15 cellular contexts compared by ENCODE assay signal in the genomic region with DNA sequence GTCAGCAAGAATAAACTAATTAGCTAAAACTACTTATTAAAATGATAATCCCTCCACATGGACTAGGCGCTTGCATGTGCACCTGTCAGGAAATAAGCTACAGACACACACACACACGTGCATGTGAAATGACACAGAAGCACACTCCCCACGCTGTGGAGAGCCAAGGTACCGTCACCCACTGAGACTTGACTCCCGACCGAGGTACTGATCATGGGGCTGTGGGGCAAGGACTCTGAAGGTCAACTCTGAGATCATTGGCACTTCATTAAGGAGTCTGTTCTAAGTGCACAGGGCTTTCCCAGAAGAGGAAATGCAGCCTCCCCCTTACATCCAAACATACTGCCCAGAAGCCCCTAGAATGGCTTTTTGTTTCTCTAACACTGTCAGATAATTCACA.
DNase-seq lines count a peak whose midpoint lies in the region; ATAC-seq and TF ChIP-seq lines count a peak whose summit lies in the region.
"Had no signal": no experiment of that assay in that cellular context is flagged by ENCODE, and none has a peak within 500 bp of the region (broad histone marks: within the 10 kb centered on the region; RNA-seq: fewer than 3 reads in every experiment).

No MANE protein-coding gene starts in this region.

- H3K27ac ChIP-seq in right atrium auricular region (no peak overlapping the region), left ventricle myocardium inferior (replicated peaks) (peak overlapping the region; percentile 30)

- ATAC-seq in Right ventricle myocardium superior (ENCODE audit: poor library complexity) (peak; percentile 11), sciatic nerve (peak; percentile 92), HG03108 (IDR thresholded peaks at IDR 0.05; ENCODE audit: unreplicated experiment) (no peak)
- ATAC-seq: GM23338, HCT116 had no signal

- intact Hi-C loops in Right ventricle myocardium superior (cut with DNase I): loop anchor here (10.0 kb wide), 1 partner anchor 302 kb away; no protein-coding TSS in a partner anchor
- intact Hi-C loops in left ventricle myocardium inferior (cut with micrococcal nuclease): no loop called here
- intact Hi-C loops in cardiac septum (cut with DNase I): loop anchor here (5.0 kb wide), 1 partner anchor 305 kb away; no protein-coding TSS in a partner anchor
- intact Hi-C loops in sciatic nerve (cut with DNase I): no loop called here

- H3K4me1 ChIP-seq in right atrium auricular region (no peaks in the 10 kb centered on the region), left ventricle myocardium inferior (peaks cover 82% of the 10 kb centered on the region)

- H3K36me3 ChIP-seq in right atrium auricular region (no peaks in the 10 kb centered on the region), left ventricle myocardium inferior (no peaks in the 10 kb centered on the region)

- H3K27me3 ChIP-seq in right atrium auricular region (no peaks in the 10 kb centered on the region), left ventricle myocardium inferior (ENCODE audit: low read depth) (peaks cover 8% of the 10 kb centered on the region)

- TF ChIP-seq CTCF in right atrium auricular region (IDR thresholded peaks at IDR 0.05) (no peak), left ventricle myocardium inferior (IDR thresholded peaks at IDR 0.05; ENCODE audit: borderline replicate concordance) (no peak)

- H3K9me3 ChIP-seq in right atrium auricular region (no peaks in the 10 kb centered on the region), left ventricle myocardium inferior (replicated peaks) (no peaks in the 10 kb centered on the region)

- H3K4me3 ChIP-seq in right atrium auricular region: no peak overlapping the region
- no peak overlapping the region for H3K4me3 ChIP-seq in left ventricle myocardium inferior
- H3K4me3 ChIP-seq: GM23338 had no signal

- no peak for DNase-seq in Right ventricle myocardium superior
- no peak for DNase-seq in right atrium auricular region (ENCODE audit: low spot score)
- no peak for DNase-seq in left ventricle myocardium inferior
- DNase-seq in cardiac septum (ENCODE audit: low spot score): no peak
- no peak for DNase-seq in sciatic nerve (ENCODE audit: low spot score)
- DNase-seq: Calu3; CD4-positive, alpha-beta memory T cell; COR-L47; DMS53; DMS79 treated with DMSO at 0.1 percent for 48 hours; GF-D8; H9 had no signal

Comparison
In these comparisons a context has a peak if more than half of its experiments do, and no peak if none do; other contexts are left out.
1. intact Hi-C loops: an anchor here in Right ventricle myocardium superior (10.0 kb wide) and cardiac septum (5.0 kb wide); none called in left ventricle myocardium inferior and sciatic nerve.